ENCODE assay signal across 9 cellular contexts in genomic region chr19:35495107-35496064, GRCh38. TPM values are rescaled to one million over a fixed set of nuclear protein-coding genes. Genes with fewer than 3 reads are reported as not detected.
DNase-seq lines count a peak whose midpoint lies in the region; ATAC-seq, FAIRE-seq and TF ChIP-seq lines count a peak whose summit lies in the region.
"Had no signal": no experiment of that assay in that cellular context is flagged by ENCODE, and none has a peak within 500 bp of the region (broad histone marks: within the 10 kb centered on the region; RNA-seq: fewer than 3 reads in every experiment).

No MANE protein-coding gene starts in this region.

- ATAC-seq in RWPE2 (ENCODE audit: low read depth): peak; percentile 81
- ATAC-seq in HG03135 (IDR thresholded peaks at IDR 0.05; ENCODE audit: unreplicated experiment): no peak

- in situ Hi-C loops in transverse colon (cut with MboI; ENCODE audit: low pct_ligation_motif_present in 1 of 4, low pct_unique_long_range_greater_than_20kb in 1 of 4, low sequenced_read_pairs in 3 of 4): loop anchor here in 3 of 4 donors (10.0 kb wide), 2 partner anchors 141 to 151 kb away; partner anchors contain the start of genes FFAR3 (in 2 of the 3) and FFAR1 (in 1 of the 3)

- intact Hi-C loops in transverse colon (cut with DNase I; ENCODE audit: low total_unique reads): loop anchor here (5.0 to 10.0 kb wide), 2 partner anchors 143 to 221 kb away; no protein-coding TSS in a partner anchor

- H3K9me3 ChIP-seq in RWPE2 (ENCODE audit: severe bottlenecking) (no peaks in the 10 kb centered on the region), parathyroid adenoma (ENCODE audit: control insufficient read depth, low read length) (no peaks in the 10 kb centered on the region), transverse colon (no peaks in the 10 kb centered on the region)

- TF ChIP-seq POLR2A in transverse colon (IDR thresholded peaks at IDR 0.05): no peak

- H3K27me3 ChIP-seq in RWPE2 (ENCODE audit: insufficient read depth, poor library complexity, severe bottlenecking) (peaks cover 10% of the 10 kb centered on the region), parathyroid adenoma (ENCODE audit: control insufficient read depth, insufficient read depth, low read length) (no peaks in the 10 kb centered on the region), transverse colon (no peaks in the 10 kb centered on the region)

- TF ChIP-seq EP300 in transverse colon (IDR thresholded peaks at IDR 0.05; ENCODE audit: low read depth): no peak

- no peaks in the 10 kb centered on the region for H3K79me2 ChIP-seq in parathyroid adenoma

- WGBS in transverse colon (ENCODE audit: low coverage in 1 of 2), 2 donors: 42% methylated on average over 20 of the region's 30 CpGs; no CpG with 5 or more reads in 1 of the 2 donors

- no peak overlapping the region for H3K4me3 ChIP-seq in RWPE2 (ENCODE audit: severe bottlenecking)
- no peak overlapping the region for H3K4me3 ChIP-seq in parathyroid adenoma (ENCODE audit: low read depth, low read length)
- H3K4me3 ChIP-seq in transverse colon: no peak overlapping the region

- TF ChIP-seq CTCF in RWPE2 (IDR thresholded peaks at IDR 0.05; ENCODE audit: poor library complexity, severe bottlenecking) (peak; percentile 82), parathyroid adenoma (IDR thresholded peaks at IDR 0.05) (peak; percentile 98), transverse colon (IDR thresholded peaks at IDR 0.05) (peak; percentile 94 to 99 (median 98))

- peak overlapping the region; percentile 72 for H2AFZ ChIP-seq in parathyroid adenoma

- no peak overlapping the region for H3K4me2 ChIP-seq in parathyroid adenoma (ENCODE audit: low read length)

- no peak for FAIRE-seq in frontal cortex (lab: Jason Lieb, UNC)
- FAIRE-seq: colon had no signal

- no peaks in the 10 kb centered on the region for H3K4me1 ChIP-seq in RWPE2 (ENCODE audit: insufficient read depth, poor library complexity, severe bottlenecking)
- H3K4me1 ChIP-seq in parathyroid adenoma: peaks cover 19% of the 10 kb centered on the region
- H3K4me1 ChIP-seq in transverse colon: peaks cover 0 to 7% (median 2%) of the 10 kb centered on the region in 4 donors

- DNase-seq in DMS153 (lab: John Stamatoyannopoulos, UW) (peak; percentile 18), HK-2 (ENCODE audit: unreplicated experiment) (peak; percentile 70), RWPE2 (ENCODE audit: low spot score) (no peak), frontal cortex (ENCODE audit: low spot score in 2 of 2) (peak; percentile 52 to 89), transverse colon (peak; percentile 59)
- DNase-seq in activated gamma-delta T cell treated with anti-CD3 and anti-CD28 coated beads, Interleukin-2, amount 50 U/mL, for 16 hours (ENCODE audit: low read depth): peak; percentile 47

- peaks cover 23% of the 10 kb centered on the region for H3K36me3 ChIP-seq in RWPE2 (ENCODE audit: low read depth)
- no peaks in the 10 kb centered on the region for H3K36me3 ChIP-seq in parathyroid adenoma (ENCODE audit: control insufficient read depth, insufficient read depth, low read length)
- H3K36me3 ChIP-seq in transverse colon: no peaks in the 10 kb centered on the region

- H3K9ac ChIP-seq in parathyroid adenoma: no peak overlapping the region

- H3K27ac ChIP-seq in RWPE2 (ENCODE audit: poor library complexity, severe bottlenecking) (no peak overlapping the region), parathyroid adenoma (no peak overlapping the region), transverse colon (no peak overlapping the region)

RNA-seq across cellular contexts. Expression of gene KRTDAP, which starts 5.1 kb away (rescaled TPM):
- not detected for total RNA-seq in frontal cortex
- total RNA-seq in transverse colon: not detected

RNA-seq across cellular contexts. Expression of gene DMKN, which starts 18.1 kb away (rescaled TPM):
- under 0.01 TPM for total RNA-seq in frontal cortex
- 10 to 100 TPM in 2 of 4 donors, 1 to 10 TPM in 2; 2.7 to 18.1 (median 10.0) TPM for total RNA-seq in transverse colon

RNA-seq across cellular contexts. Expression of gene SBSN, which starts 32.7 kb away (rescaled TPM):
- total RNA-seq in frontal cortex (not detected), transverse colon (not detected)

RNA-seq across cellular contexts. Expression of gene GAPDHS, which starts 37.9 kb away (rescaled TPM):
- total RNA-seq in frontal cortex (not detected), transverse colon (not detected)

RNA-seq across cellular contexts. Expression of gene FFAR2, which starts 47.3 kb away (rescaled TPM):
- total RNA-seq in frontal cortex (under 0.01 TPM), transverse colon (1 to 10 TPM in 1 of 4 donors, under 1 TPM in 1, not detected in 2; 0.32 to 2.2 TPM)
